ENCODE assay signal across 19 cellular contexts in the genomic region with DNA sequence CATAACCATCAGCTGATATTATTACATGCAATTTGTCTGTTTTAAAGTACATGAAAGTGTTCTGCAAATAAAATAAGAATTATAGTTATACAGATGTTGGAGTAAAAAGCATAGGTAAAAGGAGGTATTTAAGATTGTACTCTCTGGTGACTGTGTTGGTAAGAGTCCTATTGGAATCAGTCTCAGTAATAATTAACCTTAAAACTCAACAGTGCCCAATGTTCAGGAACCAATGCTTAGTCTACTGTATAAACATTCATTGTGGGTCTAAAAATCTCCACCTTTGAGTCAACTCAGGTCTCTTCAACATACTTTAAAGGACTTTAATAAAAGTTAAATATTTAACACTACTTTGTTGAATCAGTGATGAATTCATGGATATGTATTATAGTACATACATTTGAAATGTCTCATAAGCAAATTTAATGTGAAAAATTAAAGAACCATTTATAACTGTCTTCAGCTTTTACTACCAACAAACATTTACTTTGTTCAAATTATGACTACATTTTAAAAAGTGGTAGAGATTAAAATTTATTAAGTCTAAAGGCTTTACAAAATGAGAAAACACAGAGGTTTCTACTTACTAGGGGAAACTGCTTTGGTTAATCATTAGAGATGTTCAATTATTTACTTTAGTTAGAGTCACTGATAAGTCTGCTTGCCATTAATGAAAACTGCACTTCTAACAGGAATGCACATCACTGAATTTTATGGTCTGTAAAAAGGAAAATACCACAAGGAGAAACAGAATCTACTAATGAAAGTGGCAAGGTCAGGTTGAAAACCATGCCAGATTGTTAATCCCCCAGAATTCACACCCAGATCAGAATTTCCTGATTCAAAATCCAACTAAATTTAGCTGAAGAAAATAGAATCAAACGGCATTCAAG.
DNase-seq lines count a peak whose midpoint lies in the region; ATAC-seq and TF ChIP-seq lines count a peak whose summit lies in the region.
"Had no signal": no experiment of that assay in that cellular context is flagged by ENCODE, and none has a peak within 500 bp of the region (broad histone marks: within the 10 kb centered on the region; RNA-seq: fewer than 3 reads in every experiment).

No MANE protein-coding gene starts in this region.

- H3K4me1 ChIP-seq in endodermal cell (ENCODE audit: control insufficient read depth, insufficient read depth, low read length), result peaks cover 3% of the 10 kb centered on the region

- no peaks in the 10 kb centered on the region for H3K36me3 ChIP-seq in endodermal cell (ENCODE audit: control insufficient read depth, insufficient read depth, low read length)
- H3K36me3 ChIP-seq: tibial nerve had no signal

- H3K27ac ChIP-seq in endodermal cell (ENCODE audit: low read depth, low read length), result no peak overlapping the region
- H3K27ac ChIP-seq: coronary artery, tibial nerve had no signal

- no peak overlapping the region for H3K27ac Mint-ChIP-seq in endodermal cell
- H3K27ac Mint-ChIP-seq in nephron, result peak overlapping the region; percentile 74 to 96 (median 86)
- H3K27ac Mint-ChIP-seq: activated CD4-positive, alpha-beta T cell treated with anti-CD3 and anti-CD28 coated beads, Interleukin-2, amount 10 ng/mL, durations not matched to agents 7 days and 5 days; IgD-negative memory B cell had no signal

- H3K27me3 Mint-ChIP-seq in endodermal cell (ENCODE audit: insufficient read depth) (no peaks in the 10 kb centered on the region), nephron (ENCODE audit: low read depth) (no peaks in the 10 kb centered on the region)
- H3K27me3 Mint-ChIP-seq: IgD-negative memory B cell had no signal

- H3K4me3 ChIP-seq in endodermal cell (ENCODE audit: low read length), result peak overlapping the region; percentile 71
- H3K4me3 ChIP-seq: coronary artery, tibial nerve had no signal

- H3K4me1 Mint-ChIP-seq in endodermal cell, result peaks cover 27% of the 10 kb centered on the region
- peaks cover 10% of the 10 kb centered on the region for H3K4me1 Mint-ChIP-seq in nephron
- H3K4me1 Mint-ChIP-seq: activated CD4-positive, alpha-beta T cell treated with anti-CD3 and anti-CD28 coated beads, Interleukin-2, amount 10 ng/mL, durations not matched to agents 7 days and 5 days; IgD-negative memory B cell had no signal

- H3K9ac ChIP-seq in endodermal cell (ENCODE audit: extremely low read depth, low read length, poor library complexity, severe bottlenecking), result no peak overlapping the region

- H3K4me3 Mint-ChIP-seq in endodermal cell (peak overlapping the region; percentile 19), nephron (peak overlapping the region in 1 of 3 experiments; percentile 28)
- H3K4me3 Mint-ChIP-seq: activated CD4-positive, alpha-beta T cell treated with anti-CD3 and anti-CD28 coated beads, Interleukin-2, amount 10 ng/mL, durations not matched to agents 7 days and 5 days; IgD-negative memory B cell had no signal

- no peaks in the 10 kb centered on the region for H3K27me3 ChIP-seq in endodermal cell (ENCODE audit: control insufficient read depth, insufficient read depth, low read length, poor library complexity, severe bottlenecking)
- H3K27me3 ChIP-seq: tibial nerve had no signal

- 80% methylated on average over 1 of the region's 1 CpG; no CpG with 5 or more reads in 1 of the 2 experiments for WGBS in endodermal cell (ENCODE audit: insufficient coverage in 1 of 2, insufficient read length in 1 of 2), 2 experiments

- DNase-seq in endodermal cell (no peak), NCI-H1694 treated with DMSO at 0.1 percent for 48 hours (lab: John Stamatoyannopoulos, UW) (no peak), NOMO-1 treated with dmso at 0.1 percent for 144 hours (lab: John Stamatoyannopoulos, UW; ENCODE audit: unreplicated experiment) (no peak), DMS 273 (lab: John Stamatoyannopoulos, UW; ENCODE audit: unreplicated experiment) (no peak), NCI-H2227 (lab: John Stamatoyannopoulos, UW; ENCODE audit: unreplicated experiment) (no peak)
- DNase-seq: activated CD4-positive, alpha-beta T cell treated with anti-CD3 and anti-CD28 coated beads, Interleukin-2, amount 10 ng/mL, durations not matched to agents 7 days and 5 days; amygdala; DMS79 treated with DMSO at 0.1 percent for 48 hours; GOT3; NCI-H69; Right ventricle myocardium superior; stimulated activated CD8-positive, alpha-beta memory T cell treated with anti-CD3 and anti-CD28 coated beads, Interleukin-4, amount 100 ng/mL, for 48 hours; T-helper 9 cell had no signal

- TF ChIP-seq CTCF in endodermal cell (conservative IDR thresholded peaks at IDR 0.05) (no peak), nephron (IDR thresholded peaks at IDR 0.05; ENCODE audit: unreplicated experiment in 3 of 3) (no peak)

- no peaks in the 10 kb centered on the region for H3K36me3 Mint-ChIP-seq in endodermal cell (ENCODE audit: low read depth)
- H3K36me3 Mint-ChIP-seq in nephron (ENCODE audit: low read depth), result no peaks in the 10 kb centered on the region
- H3K36me3 Mint-ChIP-seq: IgD-negative memory B cell had no signal

- H3K9me3 Mint-ChIP-seq in endodermal cell, result no peaks in the 10 kb centered on the region
- H3K9me3 Mint-ChIP-seq in nephron, result no peaks in the 10 kb centered on the region
- H3K9me3 Mint-ChIP-seq: activated CD4-positive, alpha-beta T cell treated with anti-CD3 and anti-CD28 coated beads, Interleukin-2, amount 10 ng/mL, durations not matched to agents 7 days and 5 days; IgD-negative memory B cell had no signal

- ATAC-seq in GM18511 (IDR thresholded peaks at IDR 0.05; ENCODE audit: unreplicated experiment) (peak; percentile 77), HG03159 (IDR thresholded peaks at IDR 0.05; ENCODE audit: unreplicated experiment) (peak; percentile 54)

- no peaks in the 10 kb centered on the region for H3K9me3 ChIP-seq in endodermal cell (ENCODE audit: control insufficient read depth, low read length)
- H3K9me3 ChIP-seq: tibial nerve had no signal
